1 cellular context compared by ENCODE assay signal in the genomic region with DNA sequence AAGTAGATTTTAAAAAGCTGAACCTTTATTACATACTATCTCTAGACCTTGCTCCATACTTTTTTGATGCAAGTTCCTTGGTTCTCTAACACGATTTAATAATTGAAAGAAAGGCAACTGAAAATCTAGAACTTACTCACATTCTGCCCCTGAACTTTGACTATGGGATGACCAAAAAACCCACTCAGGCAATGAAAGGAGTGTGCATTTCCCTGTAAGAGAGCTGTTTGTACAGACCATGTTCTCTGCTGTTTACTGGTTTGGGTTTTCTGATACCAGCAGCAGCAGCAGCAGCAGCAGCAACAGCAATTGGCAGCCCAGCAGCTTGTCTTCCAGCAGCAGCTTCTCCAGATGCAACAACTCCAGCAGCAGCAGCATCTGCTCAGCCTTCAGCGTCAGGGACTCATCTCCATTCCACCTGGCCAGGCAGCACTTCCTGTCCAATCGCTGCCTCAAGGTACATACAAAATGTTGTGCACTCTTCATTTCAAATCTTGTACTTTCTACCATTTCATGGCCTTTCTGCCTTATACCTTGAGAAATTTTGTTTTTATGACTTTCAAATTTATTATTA.
TF ChIP-seq lines count a peak whose summit lies in the region.

No MANE protein-coding gene starts in this region.

TF ChIP-seq in GM23338, 12 proteins besides CTCF, POLR2A, EP300 and RAD21 (continued from another document):
- TF ChIP-seq, protein P1, sequence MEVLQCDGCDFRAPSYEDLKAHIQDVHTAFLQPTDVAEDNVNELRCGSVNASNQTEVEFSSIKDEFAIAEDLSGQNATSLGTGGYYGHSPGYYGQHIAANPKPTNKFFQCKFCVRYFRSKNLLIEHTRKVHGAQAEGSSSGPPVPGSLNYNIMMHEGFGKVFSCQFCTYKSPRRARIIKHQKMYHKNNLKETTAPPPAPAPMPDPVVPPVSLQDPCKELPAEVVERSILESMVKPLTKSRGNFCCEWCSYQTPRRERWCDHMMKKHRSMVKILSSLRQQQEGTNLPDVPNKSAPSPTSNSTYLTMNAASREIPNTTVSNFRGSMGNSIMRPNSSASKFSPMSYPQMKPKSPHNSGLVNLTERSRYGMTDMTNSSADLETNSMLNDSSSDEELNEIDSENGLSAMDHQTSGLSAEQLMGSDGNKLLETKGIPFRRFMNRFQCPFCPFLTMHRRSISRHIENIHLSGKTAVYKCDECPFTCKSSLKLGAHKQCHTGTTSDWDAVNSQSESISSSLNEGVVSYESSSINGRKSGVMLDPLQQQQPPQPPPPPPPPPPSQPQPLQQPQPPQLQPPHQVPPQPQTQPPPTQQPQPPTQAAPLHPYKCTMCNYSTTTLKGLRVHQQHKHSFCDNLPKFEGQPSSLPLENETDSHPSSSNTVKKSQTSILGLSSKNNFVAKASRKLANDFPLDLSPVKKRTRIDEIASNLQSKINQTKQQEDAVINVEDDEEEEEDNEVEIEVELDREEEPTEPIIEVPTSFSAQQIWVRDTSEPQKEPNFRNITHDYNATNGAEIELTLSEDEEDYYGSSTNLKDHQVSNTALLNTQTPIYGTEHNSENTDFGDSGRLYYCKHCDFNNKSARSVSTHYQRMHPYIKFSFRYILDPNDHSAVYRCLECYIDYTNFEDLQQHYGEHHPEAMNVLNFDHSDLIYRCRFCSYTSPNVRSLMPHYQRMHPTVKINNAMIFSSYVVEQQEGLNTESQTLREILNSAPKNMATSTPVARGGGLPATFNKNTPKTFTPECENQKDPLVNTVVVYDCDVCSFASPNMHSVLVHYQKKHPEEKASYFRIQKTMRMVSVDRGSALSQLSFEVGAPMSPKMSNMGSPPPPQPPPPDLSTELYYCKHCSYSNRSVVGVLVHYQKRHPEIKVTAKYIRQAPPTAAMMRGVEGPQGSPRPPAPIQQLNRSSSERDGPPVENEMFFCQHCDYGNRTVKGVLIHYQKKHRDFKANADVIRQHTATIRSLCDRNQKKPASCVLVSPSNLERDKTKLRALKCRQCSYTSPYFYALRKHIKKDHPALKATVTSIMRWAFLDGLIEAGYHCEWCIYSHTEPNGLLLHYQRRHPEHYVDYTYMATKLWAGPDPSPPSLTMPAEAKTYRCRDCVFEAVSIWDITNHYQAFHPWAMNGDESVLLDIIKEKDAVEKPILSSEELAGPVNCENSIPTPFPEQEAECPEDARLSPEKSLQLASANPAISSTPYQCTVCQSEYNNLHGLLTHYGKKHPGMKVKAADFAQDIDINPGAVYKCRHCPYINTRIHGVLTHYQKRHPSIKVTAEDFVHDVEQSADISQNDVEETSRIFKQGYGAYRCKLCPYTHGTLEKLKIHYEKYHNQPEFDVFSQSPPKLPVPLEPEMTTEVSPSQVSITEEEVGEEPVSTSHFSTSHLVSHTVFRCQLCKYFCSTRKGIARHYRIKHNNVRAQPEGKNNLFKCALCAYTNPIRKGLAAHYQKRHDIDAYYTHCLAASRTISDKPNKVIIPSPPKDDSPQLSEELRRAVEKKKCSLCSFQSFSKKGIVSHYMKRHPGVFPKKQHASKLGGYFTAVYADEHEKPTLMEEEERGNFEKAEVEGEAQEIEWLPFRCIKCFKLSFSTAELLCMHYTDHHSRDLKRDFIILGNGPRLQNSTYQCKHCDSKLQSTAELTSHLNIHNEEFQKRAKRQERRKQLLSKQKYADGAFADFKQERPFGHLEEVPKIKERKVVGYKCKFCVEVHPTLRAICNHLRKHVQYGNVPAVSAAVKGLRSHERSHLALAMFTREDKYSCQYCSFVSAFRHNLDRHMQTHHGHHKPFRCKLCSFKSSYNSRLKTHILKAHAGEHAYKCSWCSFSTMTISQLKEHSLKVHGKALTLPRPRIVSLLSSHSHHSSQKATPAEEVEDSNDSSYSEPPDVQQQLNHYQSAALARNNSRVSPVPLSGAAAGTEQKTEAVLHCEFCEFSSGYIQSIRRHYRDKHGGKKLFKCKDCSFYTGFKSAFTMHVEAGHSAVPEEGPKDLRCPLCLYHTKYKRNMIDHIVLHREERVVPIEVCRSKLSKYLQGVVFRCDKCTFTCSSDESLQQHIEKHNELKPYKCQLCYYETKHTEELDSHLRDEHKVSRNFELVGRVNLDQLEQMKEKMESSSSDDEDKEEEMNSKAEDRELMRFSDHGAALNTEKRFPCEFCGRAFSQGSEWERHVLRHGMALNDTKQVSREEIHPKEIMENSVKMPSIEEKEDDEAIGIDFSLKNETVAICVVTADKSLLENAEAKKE (CRISPR knock-in tag; IDR thresholded peaks at IDR 0.05): no peak
- TF ChIP-seq, protein P2, sequence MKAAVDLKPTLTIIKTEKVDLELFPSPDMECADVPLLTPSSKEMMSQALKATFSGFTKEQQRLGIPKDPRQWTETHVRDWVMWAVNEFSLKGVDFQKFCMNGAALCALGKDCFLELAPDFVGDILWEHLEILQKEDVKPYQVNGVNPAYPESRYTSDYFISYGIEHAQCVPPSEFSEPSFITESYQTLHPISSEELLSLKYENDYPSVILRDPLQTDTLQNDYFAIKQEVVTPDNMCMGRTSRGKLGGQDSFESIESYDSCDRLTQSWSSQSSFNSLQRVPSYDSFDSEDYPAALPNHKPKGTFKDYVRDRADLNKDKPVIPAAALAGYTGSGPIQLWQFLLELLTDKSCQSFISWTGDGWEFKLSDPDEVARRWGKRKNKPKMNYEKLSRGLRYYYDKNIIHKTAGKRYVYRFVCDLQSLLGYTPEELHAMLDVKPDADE (IDR thresholded peaks at IDR 0.05): no peak
- TF ChIP-seq JUNB (IDR thresholded peaks at IDR 0.05; ENCODE audit: unreplicated experiment): no peak
- no peak for TF ChIP-seq NANOG (IDR thresholded peaks at IDR 0.05; ENCODE audit: borderline replicate concordance)
